36 cellular contexts compared by ENCODE assay signal in genomic region chr1:13992489-13993285, GRCh38.
DNase-seq lines count a peak whose midpoint lies in the region; ATAC-seq and TF ChIP-seq lines count a peak whose summit lies in the region.
"Had no signal": no experiment of that assay in that cellular context is flagged by ENCODE, and none has a peak within 500 bp of the region (broad histone marks: within the 10 kb centered on the region; RNA-seq: fewer than 3 reads in every experiment).

No MANE protein-coding gene starts in this region.

- H3K9me3 ChIP-seq in PC-3 (ENCODE audit: low read length), result no peaks in the 10 kb centered on the region
- no peaks in the 10 kb centered on the region for H3K9me3 ChIP-seq in effector memory CD4-positive, alpha-beta T cell (ENCODE audit: control insufficient read depth, low read length)
- H3K9me3 ChIP-seq: ascending aorta, Caco-2, gastrocnemius medialis, MG63, pancreas, right atrium auricular region, suprapubic skin, upper lobe of right lung had no signal

- peak; percentile 48 for DNase-seq in H7
- peak; percentile 38 for DNase-seq in PC-3
- DNase-seq in fibroblast of mammary gland (ENCODE audit: low read depth), result peak; percentile 7
- DNase-seq in nephron progenitor cell, result no peak
- DNase-seq in effector memory CD4-positive, alpha-beta T cell, result no peak
- DNase-seq in GM20000 (ENCODE audit: low spot score), result no peak
- DNase-seq in NCI-H226, result no peak
- DNase-seq: activated B cell treated with CpG ODN at 0.5 μM for 24 hours; activated CD4-positive, alpha-beta T cell treated with anti-CD3 and anti-CD28 coated beads, Interleukin-2, amount 50 U/mL, for 1 hour; activated gamma-delta T cell; activated naive CD8-positive, alpha-beta T cell treated with anti-CD3 and anti-CD28 coated beads for 36 hours; activated T-cell treated with anti-CD3 and anti-CD28 coated beads, Interleukin-2, amount 50 U/mL, for 4 hours; Caco-2; cortex of kidney; DMS79; effector memory CD8-positive, alpha-beta T cell; gastrocnemius medialis; GDM1; KBM-7; left colon; mammary epithelial cell; MG63; NCI-H1417; NCI-H2081 treated with DMSO at 0.1 percent for 48 hours; NCI-H446; NCI-H82; pancreas; small intestine; stimulated activated naive CD4-positive, alpha-beta T cell treated with Interleukin-2 at 50 U/mL for 16 hours; upper lobe of right lung had no signal

- peaks cover 13% of the 10 kb centered on the region for H3K4me1 ChIP-seq in PC-3 (ENCODE audit: insufficient read depth, low read length)
- H3K4me1 ChIP-seq in effector memory CD4-positive, alpha-beta T cell (ENCODE audit: control insufficient read depth, insufficient read depth, low read length, poor library complexity, severe bottlenecking), result no peaks in the 10 kb centered on the region
- H3K4me1 ChIP-seq: ascending aorta, Caco-2, gastrocnemius medialis, pancreas, right atrium auricular region, suprapubic skin, upper lobe of right lung had no signal

- no peak overlapping the region for H3K27ac ChIP-seq in PC-3 (ENCODE audit: low read length)
- H3K27ac ChIP-seq in effector memory CD4-positive, alpha-beta T cell (ENCODE audit: insufficient read depth, low read length, poor library complexity, severe bottlenecking), result no peak overlapping the region
- H3K27ac ChIP-seq: ascending aorta; BLaER1 treated with 17β-estradiol and CSF1 and Interleukin-3, amounts not matched to agents 10 nM and 100 nM; gastrocnemius medialis; pancreas; right atrium auricular region; suprapubic skin; upper lobe of right lung had no signal

- ATAC-seq in PC-3, result no peak
- ATAC-seq: activated T-cell treated with anti-CD3 and anti-CD28 coated beads, Interleukin-2, amount 50 U/mL, for 4 hours; effector memory CD8-positive, alpha-beta T cell; esophagus mucosa; gastrocnemius medialis; left colon; pancreas; upper lobe of right lung had no signal

- H3K4me1 Mint-ChIP-seq in nephron progenitor cell, result no peaks in the 10 kb centered on the region
- H3K4me1 Mint-ChIP-seq: activated B cell treated with CpG ODN at 0.5 μM for 24 hours; activated naive CD8-positive, alpha-beta T cell treated with anti-CD3 and anti-CD28 coated beads for 36 hours; nephron had no signal

- H3K36me3 ChIP-seq in H7 (replicated peaks; ENCODE audit: control insufficient read depth, insufficient read depth, low read length) (no peaks in the 10 kb centered on the region), PC-3 (ENCODE audit: low read depth, low read length) (no peaks in the 10 kb centered on the region)
- H3K36me3 ChIP-seq in effector memory CD4-positive, alpha-beta T cell (ENCODE audit: control insufficient read depth, insufficient read depth, low read length), result no peaks in the 10 kb centered on the region
- H3K36me3 ChIP-seq: ascending aorta; BLaER1 treated with 17β-estradiol and CSF1 and Interleukin-3, amounts not matched to agents 10 nM and 100 nM; gastrocnemius medialis; MG63; pancreas; right atrium auricular region; suprapubic skin; upper lobe of right lung had no signal

- H3K79me2 ChIP-seq in PC-3 (ENCODE audit: low read length), result no peaks in the 10 kb centered on the region

- H3K9me3 Mint-ChIP-seq in nephron progenitor cell, result peaks cover 23% of the 10 kb centered on the region

- H3K36me3 Mint-ChIP-seq in nephron progenitor cell (ENCODE audit: low read depth), result peaks cover 7% of the 10 kb centered on the region
- H3K36me3 Mint-ChIP-seq: activated naive CD8-positive, alpha-beta T cell treated with anti-CD3 and anti-CD28 coated beads for 36 hours had no signal

- no peaks in the 10 kb centered on the region for H4K20me1 ChIP-seq in PC-3 (ENCODE audit: low read length)
- H4K20me1 ChIP-seq: BLaER1 treated with 17β-estradiol and CSF1 and Interleukin-3, amounts not matched to agents 10 nM and 100 nM had no signal

- H3F3A ChIP-seq in PC-3 (ENCODE audit: low read length, unreplicated experiment), result no peaks in the 10 kb centered on the region

- TF ChIP-seq CTCF in PC-3 (conservative IDR thresholded peaks at IDR 0.05; ENCODE audit: low read depth, low read length), result peak; percentile 47
- TF ChIP-seq CTCF in fibroblast of mammary gland (conservative IDR thresholded peaks at IDR 0.05; ENCODE audit: control insufficient read depth, insufficient read depth, low read depth, low read length), result no peak
- TF ChIP-seq CTCF in nephron progenitor cell (IDR thresholded peaks at IDR 0.05), result no peak
- no peak for TF ChIP-seq CTCF in GM20000 (IDR thresholded peaks at IDR 0.05; ENCODE audit: extremely low read depth, missing control alignments)

- no peaks in the 10 kb centered on the region for H3K27me3 Mint-ChIP-seq in nephron progenitor cell (ENCODE audit: low read depth, poor library complexity)

- CTCF ChIA-PET in PC-3 (lab: Charles Lee), result no interaction called here

- no peak overlapping the region for H3K4me3 Mint-ChIP-seq in nephron progenitor cell
- H3K4me3 Mint-ChIP-seq: activated B cell treated with CpG ODN at 0.5 μM for 24 hours; activated naive CD8-positive, alpha-beta T cell treated with anti-CD3 and anti-CD28 coated beads for 36 hours; activated T-cell treated with anti-CD3 and anti-CD28 coated beads, Interleukin-2, amount 50 U/mL, for 4 hours; effector memory CD8-positive, alpha-beta T cell; nephron had no signal

- H3K9ac ChIP-seq in PC-3 (ENCODE audit: low read length), result no peak overlapping the region
- H3K9ac ChIP-seq: BLaER1 treated with 17β-estradiol and CSF1 and Interleukin-3, amounts not matched to agents 10 nM and 100 nM had no signal

- H3K9me2 ChIP-seq in PC-3 (replicated peaks; ENCODE audit: low read length), result no peaks in the 10 kb centered on the region

- H3K27ac Mint-ChIP-seq in nephron progenitor cell, result peak overlapping the region; percentile 52
- H3K27ac Mint-ChIP-seq: activated B cell treated with CpG ODN at 0.5 μM for 24 hours; activated naive CD8-positive, alpha-beta T cell treated with anti-CD3 and anti-CD28 coated beads for 36 hours; effector memory CD8-positive, alpha-beta T cell; nephron had no signal

- no peak overlapping the region for H3K4me3 ChIP-seq in H7 (ENCODE audit: insufficient read depth, low read depth, low read length)
- no peak overlapping the region for H3K4me3 ChIP-seq in PC-3 (ENCODE audit: low read length)
- no peak overlapping the region for H3K4me3 ChIP-seq in fibroblast of mammary gland (ENCODE audit: control insufficient read depth, low read depth, low read length)
- no peak overlapping the region for H3K4me3 ChIP-seq in effector memory CD4-positive, alpha-beta T cell (ENCODE audit: insufficient read depth, low read depth, low read length, poor library complexity, severe bottlenecking)
- H3K4me3 ChIP-seq: ascending aorta; BLaER1 treated with 17β-estradiol and CSF1 and Interleukin-3, amounts not matched to agents 10 nM and 100 nM; gastrocnemius medialis; MG63; pancreas; right atrium auricular region; suprapubic skin; upper lobe of right lung had no signal

- no peak overlapping the region for H2AFZ ChIP-seq in PC-3 (ENCODE audit: low read length)

- no peaks in the 10 kb centered on the region for H3K27me3 ChIP-seq in H7 (ENCODE audit: control insufficient read depth, insufficient read depth, low read length)
- no peaks in the 10 kb centered on the region for H3K27me3 ChIP-seq in PC-3 (ENCODE audit: low read length)
- H3K27me3 ChIP-seq in effector memory CD4-positive, alpha-beta T cell (replicated peaks; ENCODE audit: control insufficient read depth, insufficient read depth, low read length, poor library complexity, severe bottlenecking), result no peaks in the 10 kb centered on the region
- H3K27me3 ChIP-seq: ascending aorta; BLaER1 treated with 17β-estradiol and CSF1 and Interleukin-3, amounts not matched to agents 10 nM and 100 nM; MG63; pancreas; right atrium auricular region; suprapubic skin; upper lobe of right lung had no signal

- no TSS peak for BruUV-seq in PC-3 (replicated peaks; lab: Mats Ljungman, UMichigan)

- no peak overlapping the region for H3K4me2 ChIP-seq in PC-3 (ENCODE audit: low read length)
- H3K4me2 ChIP-seq: BLaER1 treated with 17β-estradiol and CSF1 and Interleukin-3, amounts not matched to agents 10 nM and 100 nM had no signal

- POLR2A ChIA-PET in PC-3 (lab: Charles Lee; ENCODE audit: unreplicated experiment), result no interaction called here

- intact Hi-C loops in PC-3 (cut with micrococcal nuclease), result no loop called here

Comparison
In these comparisons a context has a peak if more than half of its experiments do, and no peak if none do; other contexts are left out.
1. DNase-seq: peak in H7 (single experiment), PC-3 (single experiment) and fibroblast of mammary gland (single experiment); none in nephron progenitor cell (single experiment), effector memory CD4-positive, alpha-beta T cell (0 of 3), GM20000 (single experiment) and NCI-H226 (single experiment).